20 cellular contexts compared by ENCODE assay signal in the genomic region with DNA sequence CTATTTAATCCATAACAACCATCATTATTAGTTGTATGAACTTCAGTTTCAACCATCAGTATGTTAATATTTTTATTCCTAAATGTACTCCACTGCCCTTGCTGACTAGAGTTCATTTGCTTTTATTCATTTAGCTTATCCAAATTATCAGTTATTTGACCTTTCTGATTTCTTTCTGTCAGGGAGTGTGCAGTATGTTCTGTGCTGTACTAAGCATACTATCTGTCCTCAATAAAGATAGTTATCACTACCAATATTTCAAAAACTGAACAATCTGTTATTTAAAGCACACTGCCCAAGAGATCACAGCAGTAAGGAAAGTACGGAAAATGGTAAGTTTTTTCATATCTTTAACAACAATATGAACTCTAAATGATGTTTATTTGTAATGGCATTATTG. TPM values are rescaled to one million over a fixed set of nuclear protein-coding genes. Genes with fewer than 3 reads are reported as not detected.
DNase-seq lines count a peak whose midpoint lies in the region; ATAC-seq, FAIRE-seq and TF ChIP-seq lines count a peak whose summit lies in the region.
"Had no signal": no experiment of that assay in that cellular context is flagged by ENCODE, and none has a peak within 500 bp of the region (broad histone marks: within the 10 kb centered on the region; RNA-seq: fewer than 3 reads in every experiment).

No MANE protein-coding gene starts in this region.

- peak in 1 of 2 experiments; percentile 52; a peak in 1 of 4 replicates for TF ChIP-seq EP300 in SK-N-SH (IDR thresholded peaks at IDR 0.05; ENCODE audit: borderline replicate concordance in 1 of 2, low read depth in 1 of 2, low read length in 1 of 2)

- CTCF ChIA-PET in SK-N-SH (lab: Yijun Ruan, JAX), result interaction anchor here (0.6 to 1.2 kb wide), 2 partner anchors 12 to 248 kb away, joined by 3 to 4 read pairs; no protein-coding TSS in a partner anchor

- no peak overlapping the region for H3K4me2 ChIP-seq in SK-N-SH
- no peak overlapping the region for H3K4me2 ChIP-seq in smooth muscle cell
- H3K4me2 ChIP-seq: BLaER1 had no signal

- TF ChIP-seq CTCF in SK-N-SH (IDR thresholded peaks at IDR 0.05) (no peak), smooth muscle cell (IDR thresholded peaks at IDR 0.05; ENCODE audit: borderline replicate concordance, insufficient read depth, poor library complexity, severe bottlenecking) (no peak)

- H3K9me2 ChIP-seq in SK-N-SH, result no peaks in the 10 kb centered on the region

- FAIRE-seq in small intestine (lab: Jason Lieb, UNC), result peak; percentile 5
- FAIRE-seq: D721Med, GM12891, GM19239 had no signal

- H3K9ac ChIP-seq in SK-N-SH (no peak overlapping the region), smooth muscle cell (ENCODE audit: low read depth) (no peak overlapping the region)
- H3K9ac ChIP-seq: BLaER1 had no signal

- peaks cover 14 to 41% of the 10 kb centered on the region in 2 experiments for H3K36me3 ChIP-seq in SK-N-SH (replicated peaks in 1 of 2; ENCODE audit: control insufficient read depth in 1 of 2, insufficient read depth in 2 of 2, low read length in 1 of 2)
- H3K36me3 ChIP-seq in small intestine (ENCODE audit: control insufficient read depth in 2 of 2, insufficient read depth in 2 of 2, low read length in 2 of 2), result no peaks in the 10 kb centered on the region
- H3K36me3 ChIP-seq in smooth muscle cell (ENCODE audit: low read depth), result peaks cover 28% of the 10 kb centered on the region

- H3K27ac Mint-ChIP-seq in dendritic cell treated with granulocyte-macrophage colony-stimulating factor and Interleukin-4, amounts not matched to agents 40 ng/mL and 50 ng/mL, for 4 days, result peak overlapping the region; percentile 32
- H3K27ac Mint-ChIP-seq: CD4-positive, alpha-beta T cell; CD8-positive, alpha-beta T cell had no signal

- peaks cover 16% of the 10 kb centered on the region; the same call in 1 of the 2 replicates for H3K9me3 ChIP-seq in SK-N-SH
- H3K9me3 ChIP-seq in small intestine (ENCODE audit: control insufficient read depth, low read depth), result no peaks in the 10 kb centered on the region
- H3K9me3 ChIP-seq in smooth muscle cell (replicated peaks; ENCODE audit: low read depth), result peaks cover 17% of the 10 kb centered on the region
- H3K9me3 ChIP-seq: BE2C, Caco-2 had no signal

- peaks cover 84% of the 10 kb centered on the region for H3K79me2 ChIP-seq in SK-N-SH (ENCODE audit: insufficient read depth)
- peaks cover 95% of the 10 kb centered on the region for H3K79me2 ChIP-seq in smooth muscle cell (ENCODE audit: low read depth)

- H3K4me3 Mint-ChIP-seq in dendritic cell treated with granulocyte-macrophage colony-stimulating factor and Interleukin-4, amounts not matched to agents 40 ng/mL and 50 ng/mL, for 4 days, result no peak overlapping the region
- H3K4me3 Mint-ChIP-seq: CD4-positive, alpha-beta T cell; CD8-positive, alpha-beta T cell had no signal

- H3F3A ChIP-seq in SK-N-SH (replicated peaks; ENCODE audit: insufficient read depth) (no peaks in the 10 kb centered on the region), smooth muscle cell (ENCODE audit: low read depth) (peaks cover 7% of the 10 kb centered on the region)

- POLR2A ChIA-PET in SK-N-SH (lab: Yijun Ruan, JAX), result no interaction called here

- DNase-seq in SK-N-SH (no peak), small intestine (no peak), A172 (ENCODE audit: low spot score) (no peak), smooth muscle cell (lab: John Stamatoyannopoulos, UW; ENCODE audit: unreplicated experiment) (no peak)
- DNase-seq: ACHN; BE2C; C1 segment of cervical spinal cord; Caco-2; Calu3; CD4-positive, alpha-beta T cell; CD8-positive, alpha-beta T cell; DMS79 treated with DMSO at 0.1 percent for 48 hours; GF-D8 had no signal

- peaks cover 21% of the 10 kb centered on the region for H3K4me1 Mint-ChIP-seq in dendritic cell treated with granulocyte-macrophage colony-stimulating factor and Interleukin-4, amounts not matched to agents 40 ng/mL and 50 ng/mL, for 4 days (ENCODE audit: low read depth)

- H3K36me3 Mint-ChIP-seq in dendritic cell treated with granulocyte-macrophage colony-stimulating factor and Interleukin-4, amounts not matched to agents 40 ng/mL and 50 ng/mL, for 4 days (ENCODE audit: low read depth), result peaks cover 15% of the 10 kb centered on the region

- H3K4me3 ChIP-seq in SK-N-SH (ENCODE audit: low read depth in 2 of 2, low read length in 1 of 2) (no peak overlapping the region), small intestine (ENCODE audit: low read depth in 1 of 2, low read length in 2 of 2) (no peak overlapping the region), smooth muscle cell (no peak overlapping the region)
- H3K4me3 ChIP-seq: BLaER1 had no signal

- H3K27me3 Mint-ChIP-seq in dendritic cell treated with granulocyte-macrophage colony-stimulating factor and Interleukin-4, amounts not matched to agents 40 ng/mL and 50 ng/mL, for 4 days, result no peaks in the 10 kb centered on the region
- H3K27me3 Mint-ChIP-seq: CD4-positive, alpha-beta T cell had no signal

- H4K20me1 ChIP-seq in SK-N-SH (ENCODE audit: insufficient read depth), result no peaks in the 10 kb centered on the region
- H4K20me1 ChIP-seq in smooth muscle cell (ENCODE audit: low read depth), result no peaks in the 10 kb centered on the region

- WGBS in SK-N-SH (ENCODE audit: low lambda C conversion rate), result 93% methylated on average over 1 of the region's 1 CpG
- WGBS in small intestine, 3 donors, result 92 to 100% (median 95%) methylated on average over 1 of the region's 1 CpG
- 97% methylated on average over 1 of the region's 1 CpG for WGBS in smooth muscle cell (ENCODE audit: low lambda C conversion rate)

- TF ChIP-seq RAD21 in SK-N-SH (IDR thresholded peaks at IDR 0.05; ENCODE audit: low read length), result no peak

- peaks cover 15% of the 10 kb centered on the region for H3K9me3 Mint-ChIP-seq in dendritic cell treated with granulocyte-macrophage colony-stimulating factor and Interleukin-4, amounts not matched to agents 40 ng/mL and 50 ng/mL, for 4 days

- no peak overlapping the region for H2AFZ ChIP-seq in SK-N-SH (ENCODE audit: low read depth)
- no peak overlapping the region for H2AFZ ChIP-seq in smooth muscle cell (ENCODE audit: low read depth)

- peaks cover 0 to 9% of the 10 kb centered on the region in 2 experiments; a peak in 2 of 4 replicates for H3K4me1 ChIP-seq in SK-N-SH (ENCODE audit: control insufficient read depth in 1 of 2, insufficient read depth in 2 of 2, low read depth in 1 of 2, low read length in 1 of 2)
- no peaks in the 10 kb centered on the region for H3K4me1 ChIP-seq in small intestine (ENCODE audit: control insufficient read depth in 2 of 2, insufficient read depth in 1 of 2, low read depth in 1 of 2, low read length in 1 of 2)
- peaks cover 20% of the 10 kb centered on the region for H3K4me1 ChIP-seq in smooth muscle cell (ENCODE audit: low read depth)
- H3K4me1 ChIP-seq: BLaER1, Caco-2 had no signal

- no peak for ATAC-seq in SK-N-SH treated with all-trans-retinoic acid at 6 μM for 48 hours
- ATAC-seq: CD8-positive, alpha-beta T cell had no signal

- intact Hi-C loops in dendritic cell treated with granulocyte-macrophage colony-stimulating factor and Interleukin-4, amounts not matched to agents 40 ng/mL and 50 ng/mL, for 4 days (cut with micrococcal nuclease), result no loop called here

- H3K27me3 ChIP-seq in SK-N-SH (ENCODE audit: insufficient read depth) (no peaks in the 10 kb centered on the region), small intestine (ENCODE audit: control insufficient read depth in 2 of 2, insufficient read depth in 2 of 2, low read length in 2 of 2) (no peaks in the 10 kb centered on the region), smooth muscle cell (ENCODE audit: low read depth) (no peaks in the 10 kb centered on the region)
- H3K27me3 ChIP-seq: BE2C, BLaER1 had no signal

- no peak overlapping the region; a peak in 2 of 4 replicates for H3K27ac ChIP-seq in SK-N-SH (ENCODE audit: low read depth in 2 of 2, low read length in 1 of 2)
- no peak overlapping the region for H3K27ac ChIP-seq in small intestine (ENCODE audit: low read depth in 1 of 2, low read length in 1 of 2)
- H3K27ac ChIP-seq in smooth muscle cell (ENCODE audit: low read depth), result no peak overlapping the region
- H3K27ac ChIP-seq: 22Rv1, BLaER1 had no signal

TF ChIP-seq in SK-N-SH, 30 proteins besides CTCF, POLR2A, EP300 and RAD21:
- TF ChIP-seq GATA2 (CRISPR knock-in tag; IDR thresholded peaks at IDR 0.05) (peak; percentile 38; the same call in 1 of the 2 replicates), RCOR1 (IDR thresholded peaks at IDR 0.05; ENCODE audit: low read length) (0 out of 2 replicates have a peak, but pooled peaks have one; percentile 55), ELF1 (IDR thresholded peaks at IDR 0.05) (no peak)

TF ChIP-seq in SK-N-SH treated with all-trans-retinoic acid at 6 μM for 48 hours, 23 proteins besides CTCF, POLR2A, EP300 and RAD21 (continues in another document):
- no peak for TF ChIP-seq ZNF8 (CRISPR knock-in tag; IDR thresholded peaks at IDR 0.05)
- TF ChIP-seq POU6F1 (CRISPR knock-in tag; IDR thresholded peaks at IDR 0.05; ENCODE audit: borderline replicate concordance, low read depth), result no peak

RNA-seq across cellular contexts. Expression of gene SLC36A4, which starts 8.3 kb away (rescaled TPM):
- polyA plus RNA-seq in SK-N-SH (2012; rRNA removed) (7.3 and 9.7 TPM in 2 replicates), small intestine (1 to 10 TPM in 2 of 3 donors, under 1 TPM in 1; 0.45 to 3.4 (median 1.4) TPM), smooth muscle cell (41.8 and 48.6 TPM in 2 replicates)
- 13.7 and 14.3 TPM in 2 replicates for polyA plus RNA-seq in SK-N-SH (2012; cell fraction: cytosol; rRNA removed)
- polyA plus RNA-seq in SK-N-SH (2012; cell fraction: nucleus; rRNA removed), result 4.3 and 8.1 TPM in 2 replicates
- total RNA-seq in A172 (2014; rRNA removed; shearing (Covaris generic)), result 11.8 TPM in 2 replicates
- 30.5 and 35.4 TPM in 2 replicates for total RNA-seq in smooth muscle cell
